9 cellular contexts compared by ENCODE assay signal in the genomic region with DNA sequence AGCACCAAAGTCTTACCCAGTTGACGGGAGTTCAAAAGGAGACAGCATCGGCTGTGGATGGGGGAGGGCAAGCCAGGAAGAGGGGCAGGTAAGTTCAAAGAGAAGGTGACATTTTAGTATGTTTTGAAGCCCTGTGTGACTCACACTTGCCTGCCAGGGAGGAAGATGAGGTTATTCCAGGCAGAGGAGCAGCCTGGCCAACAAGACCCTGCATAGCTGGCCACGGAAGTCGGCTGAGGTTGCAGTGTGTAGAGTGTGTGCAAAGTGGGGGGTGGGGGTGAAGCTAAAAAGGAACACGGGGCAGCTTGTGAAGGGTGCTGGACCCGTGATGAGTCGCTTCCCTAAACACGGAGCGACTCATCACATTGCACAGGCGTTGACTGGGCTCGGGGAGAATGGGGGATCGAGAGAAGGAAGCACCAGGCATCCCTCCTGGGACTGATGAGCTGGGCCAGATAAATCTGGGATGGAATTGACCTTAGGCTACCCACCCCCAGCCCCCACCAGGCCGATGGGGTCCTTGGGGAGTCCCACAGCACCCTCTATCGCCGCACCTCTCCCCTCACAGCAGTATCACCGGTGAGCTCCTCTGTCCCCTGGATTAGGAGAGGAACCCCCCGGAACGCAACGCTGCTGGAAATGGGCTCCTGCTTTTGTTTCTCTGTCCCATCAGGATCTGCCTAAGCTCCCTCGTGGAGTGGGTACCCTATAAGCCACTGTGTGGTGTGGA.
A peak's percentile ranks its signal among the peaks of the same experiment; 100 is the strongest.
DNase-seq lines count a peak whose midpoint lies in the region; ATAC-seq and TF ChIP-seq lines count a peak whose summit lies in the region.
"Had no signal": no experiment of that assay in that cellular context is flagged by ENCODE, and none has a peak within 500 bp of the region (broad histone marks: within the 10 kb centered on the region; RNA-seq: fewer than 3 reads in every experiment).

No MANE protein-coding gene starts in this region.

- H3K27ac ChIP-seq in right lobe of liver (no peak overlapping the region), thyroid gland (no peak overlapping the region)
- H3K27ac ChIP-seq: dorsolateral prefrontal cortex had no signal

- H3K36me3 Mint-ChIP-seq in stimulated activated memory B cell treated with anti-CD40 and anti-IgM and Interleukin-4, amounts not matched to agents 10 μg/mL and 1 μg/mL and 100 μg/mL, for 72 hours, result no peaks in the 10 kb centered on the region

- H3K9me3 ChIP-seq in right lobe of liver (no peaks in the 10 kb centered on the region), thyroid gland (no peaks in the 10 kb centered on the region)

- no peak overlapping the region for H3K4me3 Mint-ChIP-seq in stimulated activated memory B cell treated with anti-CD40 and anti-IgM and Interleukin-4, amounts not matched to agents 10 μg/mL and 1 μg/mL and 100 μg/mL, for 72 hours

- H3K27me3 Mint-ChIP-seq in stimulated activated memory B cell treated with anti-CD40 and anti-IgM and Interleukin-4, amounts not matched to agents 10 μg/mL and 1 μg/mL and 100 μg/mL, for 72 hours, result no peaks in the 10 kb centered on the region

- H3K27me3 ChIP-seq in right lobe of liver, result no peaks in the 10 kb centered on the region
- H3K27me3 ChIP-seq in thyroid gland, result no peaks in the 10 kb centered on the region

- H3K4me1 Mint-ChIP-seq in stimulated activated memory B cell treated with anti-CD40 and anti-IgM and Interleukin-4, amounts not matched to agents 10 μg/mL and 1 μg/mL and 100 μg/mL, for 72 hours, result peaks cover 68% of the 10 kb centered on the region

- DNase-seq in SKM-1 treated with dmso at 0.1 percent for 144 hours (lab: John Stamatoyannopoulos, UW; ENCODE audit: unreplicated experiment) (peak; percentile 24), activated T-cell treated with anti-CD3 and anti-CD28 coated beads for 48 hours (ENCODE audit: low read depth) (peak; percentile 63), right lobe of liver (no peak), COLO668 (lab: John Stamatoyannopoulos, UW; ENCODE audit: unreplicated experiment) (no peak), thyroid gland (no peak), iPS-NIHi11 (ENCODE audit: low spot score) (no peak), COR-L47 (lab: John Stamatoyannopoulos, UW) (no peak)
- DNase-seq: dorsolateral prefrontal cortex had no signal

- H3K27ac Mint-ChIP-seq in stimulated activated memory B cell treated with anti-CD40 and anti-IgM and Interleukin-4, amounts not matched to agents 10 μg/mL and 1 μg/mL and 100 μg/mL, for 72 hours, result peak overlapping the region; percentile 65

- H3K4me3 ChIP-seq in right lobe of liver (no peak overlapping the region), thyroid gland (replicated peaks in 1 of 3) (no peak overlapping the region)
- H3K4me3 ChIP-seq: dorsolateral prefrontal cortex had no signal

- TF ChIP-seq CTCF in right lobe of liver (IDR thresholded peaks at IDR 0.05), result no peak
- no peak for TF ChIP-seq CTCF in thyroid gland (IDR thresholded peaks at IDR 0.05)

- no peaks in the 10 kb centered on the region for H3K4me1 ChIP-seq in right lobe of liver
- no peaks in the 10 kb centered on the region for H3K4me1 ChIP-seq in thyroid gland

- H3K36me3 ChIP-seq in right lobe of liver (no peaks in the 10 kb centered on the region), thyroid gland (no peaks in the 10 kb centered on the region)

- ATAC-seq in right lobe of liver, result peak; percentile 15 to 55 (median 27)
- peak; percentile 5 for ATAC-seq in stimulated activated memory B cell treated with anti-CD40 and anti-IgM and Interleukin-4, amounts not matched to agents 10 μg/mL and 1 μg/mL and 100 μg/mL, for 72 hours

- intact Hi-C loops in right lobe of liver (cut with DNase I) (no loop called here), thyroid gland (cut with DNase I) (no loop called here)

- 59% methylated on average over 12 of the region's 20 CpGs for WGBS in right lobe of liver (ENCODE audit: insufficient coverage, low coverage, low lambda C conversion rate, missing lambda C conversion rate)
- 83% methylated on average over 20 of the region's 20 CpGs for WGBS in thyroid gland, 2 donors

- no peak for TF ChIP-seq POLR2A in right lobe of liver (IDR thresholded peaks at IDR 0.05)
- TF ChIP-seq POLR2A in thyroid gland (IDR thresholded peaks at IDR 0.05), result no peak

- no peaks in the 10 kb centered on the region for H3K9me3 Mint-ChIP-seq in stimulated activated memory B cell treated with anti-CD40 and anti-IgM and Interleukin-4, amounts not matched to agents 10 μg/mL and 1 μg/mL and 100 μg/mL, for 72 hours

Comparison
In these comparisons a context has a peak if more than half of its experiments do, and no peak if none do; other contexts are left out.
1. DNase-seq: peak in SKM-1 treated with dmso at 0.1 percent for 144 hours (single experiment) and activated T-cell treated with anti-CD3 and anti-CD28 coated beads for 48 hours (single experiment); none in right lobe of liver (0 of 3), COLO668 (single experiment), thyroid gland (0 of 2), iPS-NIHi11 (single experiment) and COR-L47 (single experiment).